Comparison of ENCODE assay signal across 1 cellular context in genomic region chr17:28552201-28552999, GRCh38.
TF ChIP-seq lines count a peak whose summit lies in the region.

UNC119 (minus strand) TSS chr17:28552624; CDS start chr17:28552557, 67 bp downstream.

TF ChIP-seq in IMR-90, 13 proteins besides CTCF, POLR2A, EP300 and RAD21:
- TF ChIP-seq USF2 (IDR thresholded peaks at IDR 0.05; ENCODE audit: low read depth, low read length) (no peak), MAZ (IDR thresholded peaks at IDR 0.05; ENCODE audit: borderline replicate concordance, low read depth, low read length) (peak; percentile 39; the same call in 1 of the 2 replicates), MXI1 (IDR thresholded peaks at IDR 0.05; ENCODE audit: borderline replicate concordance, low read depth, low read length) (peak; percentile 6; the same call in 1 of the 2 replicates)
